21 cellular contexts compared by ENCODE assay signal in the genomic region with DNA sequence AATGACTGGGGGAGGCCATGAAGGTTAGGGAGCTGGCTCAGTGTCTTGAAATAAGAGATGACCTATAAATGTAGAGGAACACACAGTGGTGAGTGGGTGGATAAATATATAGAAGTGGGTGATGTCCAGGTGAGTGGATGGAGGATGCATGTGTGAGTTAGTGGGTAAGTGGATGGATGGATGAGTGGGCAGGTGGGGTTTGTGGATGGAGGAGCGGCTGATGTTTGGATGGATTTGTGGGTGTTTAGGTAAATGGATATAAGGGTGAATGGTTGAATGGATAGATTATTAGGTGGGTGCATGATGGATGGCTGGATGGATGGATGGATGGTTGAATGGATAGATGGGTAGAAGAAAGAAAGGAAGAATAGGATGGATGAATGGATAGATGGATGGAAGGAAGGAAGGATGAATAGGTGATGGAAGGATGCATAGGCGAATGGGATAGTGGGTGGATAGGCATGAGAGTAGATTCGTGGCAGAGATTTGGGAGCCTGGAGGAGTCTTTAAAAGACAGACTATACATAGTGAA. TPM values are rescaled to one million over a fixed set of nuclear protein-coding genes. Genes with fewer than 3 reads are reported as not detected.
DNase-seq lines count a peak whose midpoint lies in the region; ATAC-seq, FAIRE-seq and TF ChIP-seq lines count a peak whose summit lies in the region.
"Had no signal": no experiment of that assay in that cellular context is flagged by ENCODE, and none has a peak within 500 bp of the region (broad histone marks: within the 10 kb centered on the region; RNA-seq: fewer than 3 reads in every experiment).

No MANE protein-coding gene starts in this region.

- peak; percentile 23 for FAIRE-seq in HTR-8/SVneo (lab: Jason Lieb, UNC)
- FAIRE-seq: G401.6, GM12892 had no signal

- no peaks in the 10 kb centered on the region for H3K79me1 ChIP-seq in mesendoderm (ENCODE audit: low read length)

- H3K23ac ChIP-seq in mesendoderm (ENCODE audit: low read length): no peak overlapping the region

- H4K5ac ChIP-seq in mesendoderm (ENCODE audit: low read length): no peak overlapping the region

- H3K9me3 ChIP-seq in HEK293 (ENCODE audit: control insufficient read depth, insufficient read depth, low read depth, low read length) (no peaks in the 10 kb centered on the region), osteoblast (ENCODE audit: low read depth, low read length) (no peaks in the 10 kb centered on the region)

- no peak for TF ChIP-seq CTCF in HEK293 (tag by site-specific recombination; IDR thresholded peaks at IDR 0.05)
- no peak for TF ChIP-seq CTCF in osteoblast (IDR thresholded peaks at IDR 0.05; ENCODE audit: extremely low read depth, low read depth, low read length)
- TF ChIP-seq CTCF in activated CD8-positive, alpha-beta T cell treated with anti-CD3 and anti-CD28 coated beads for 36 hours (IDR thresholded peaks at IDR 0.05): no peak

- no peak overlapping the region for H3K4me2 ChIP-seq in mesendoderm (ENCODE audit: low read length)
- H3K4me2 ChIP-seq in osteoblast (ENCODE audit: insufficient read depth, low read length): no peak overlapping the region

- H3K36me3 ChIP-seq in HEK293 (ENCODE audit: control insufficient read depth in 2 of 2, insufficient read depth in 1 of 2, low read length in 2 of 2) (no peaks in the 10 kb centered on the region), mesendoderm (ENCODE audit: control insufficient read depth, insufficient read depth, low read length) (no peaks in the 10 kb centered on the region), osteoblast (ENCODE audit: insufficient read depth, low read length) (no peaks in the 10 kb centered on the region)

- no peaks in the 10 kb centered on the region for H3K79me2 ChIP-seq in mesendoderm (ENCODE audit: control insufficient read depth, insufficient read depth, low read length)
- H3K79me2 ChIP-seq in osteoblast (ENCODE audit: insufficient read depth, low read length): no peaks in the 10 kb centered on the region

- H3K56ac ChIP-seq in mesendoderm (ENCODE audit: low read length): no peak overlapping the region

- H3K9me3 Mint-ChIP-seq in activated CD8-positive, alpha-beta T cell treated with anti-CD3 and anti-CD28 coated beads for 36 hours: no peaks in the 10 kb centered on the region
- H3K9me3 Mint-ChIP-seq: CD4-positive, alpha-beta memory T cell had no signal

- no peak overlapping the region for H3K4me3 Mint-ChIP-seq in activated CD8-positive, alpha-beta T cell treated with anti-CD3 and anti-CD28 coated beads for 36 hours
- H3K4me3 Mint-ChIP-seq: CD4-positive, alpha-beta memory T cell had no signal

- intact Hi-C loops in activated CD8-positive, alpha-beta T cell treated with anti-CD3 and anti-CD28 coated beads for 36 hours (cut with micrococcal nuclease): no loop called here

- DNase-seq in HTR-8/SVneo (ENCODE audit: insufficient read length, low spot score) (no peak), mesendoderm (no peak), osteoblast (ENCODE audit: insufficient read length, low spot score, missing footprints) (peak; percentile 11)
- DNase-seq in activated naive CD4-positive, alpha-beta T cell (lab: John Stamatoyannopoulos, UW): no peak
- no peak for DNase-seq in activated CD8-positive, alpha-beta T cell treated with anti-CD3 and anti-CD28 coated beads for 36 hours
- DNase-seq: C1 segment of cervical spinal cord; Calu3; CD4-positive, alpha-beta memory T cell; COR-L47; DMS53; DND-41; GOT3; H7; HCEC 1CT had no signal

- H3K18ac ChIP-seq in mesendoderm (ENCODE audit: low read length): no peak overlapping the region

- H3K27ac ChIP-seq in HEK293 (ENCODE audit: extremely low read depth, low read depth, low read length): no peak overlapping the region
- H3K27ac ChIP-seq in mesendoderm (ENCODE audit: low read depth, low read length): no peak overlapping the region
- H3K27ac ChIP-seq in osteoblast (ENCODE audit: low read depth, low read length): no peak overlapping the region

- 100% methylated on average over 2 of the region's 3 CpGs for WGBS in mesendoderm (ENCODE audit: extremely low coverage, insufficient coverage, low lambda C conversion rate)

- no peak overlapping the region for H3K4ac ChIP-seq in mesendoderm (ENCODE audit: low read depth, low read length)

- no peak overlapping the region for H2BK120ac ChIP-seq in mesendoderm (ENCODE audit: low read depth, low read length)

- no peak overlapping the region for H4K8ac ChIP-seq in mesendoderm (ENCODE audit: low read depth, low read length)

- no peak overlapping the region for H2BK15ac ChIP-seq in mesendoderm (replicated peaks; ENCODE audit: low read depth)

- CTCF ChIA-PET in HEK293 (lab: Yijun Ruan, JAX): interaction anchor here (0.6 to 17.9 kb wide), 4 partner anchors 12 to 132 kb away, joined by 3 to 526 read pairs (median 12); a partner anchor contains a TSS
- CTCF ChIA-PET in activated CD8-positive, alpha-beta T cell treated with anti-CD3 and anti-CD28 coated beads for 36 hours (lab: Charles Lee): no interaction called here

- peak overlapping the region; percentile 86 for H2AK5ac ChIP-seq in mesendoderm (ENCODE audit: low read length)

- peaks cover 2% of the 10 kb centered on the region for H3K27me3 Mint-ChIP-seq in activated CD8-positive, alpha-beta T cell treated with anti-CD3 and anti-CD28 coated beads for 36 hours

- H3K27ac Mint-ChIP-seq in activated CD8-positive, alpha-beta T cell treated with anti-CD3 and anti-CD28 coated beads for 36 hours: no peak overlapping the region

- no peaks in the 10 kb centered on the region for H3K4me1 ChIP-seq in HEK293 (ENCODE audit: control insufficient read depth, insufficient read depth, low read length)
- peaks cover 9% of the 10 kb centered on the region for H3K4me1 ChIP-seq in mesendoderm (ENCODE audit: control insufficient read depth, low read depth, low read length)
- H3K4me1 ChIP-seq in osteoblast (ENCODE audit: insufficient read depth, low read length): no peaks in the 10 kb centered on the region

- no peak overlapping the region for H3K9ac ChIP-seq in mesendoderm (ENCODE audit: low read length)

- no peaks in the 10 kb centered on the region for H3K36me3 Mint-ChIP-seq in activated CD8-positive, alpha-beta T cell treated with anti-CD3 and anti-CD28 coated beads for 36 hours (ENCODE audit: low read depth)
- H3K36me3 Mint-ChIP-seq: CD4-positive, alpha-beta memory T cell had no signal

- H2BK5ac ChIP-seq in mesendoderm (ENCODE audit: low read length): no peak overlapping the region

- POLR2A ChIA-PET in HEK293 (lab: Yijun Ruan, JAX): interaction anchor here (1.6 kb wide), 1 partner anchor 128 kb away, joined by 6 read pairs; a partner anchor contains a TSS
- POLR2A ChIA-PET in activated CD8-positive, alpha-beta T cell treated with anti-CD3 and anti-CD28 coated beads for 36 hours (lab: Charles Lee): interaction anchor here (1.4 kb wide), 1 partner anchor 86 kb away, joined by 4 read pairs; no protein-coding TSS in a partner anchor

- H2AFZ ChIP-seq in osteoblast (ENCODE audit: low read length): no peak overlapping the region

- ATAC-seq in HG02970 (IDR thresholded peaks at IDR 0.05; ENCODE audit: low FRiP score, unreplicated experiment): no peak
- no peak for ATAC-seq in activated CD8-positive, alpha-beta T cell treated with anti-CD3 and anti-CD28 coated beads for 36 hours

- H3K4me1 Mint-ChIP-seq in activated CD8-positive, alpha-beta T cell treated with anti-CD3 and anti-CD28 coated beads for 36 hours (ENCODE audit: low read depth): peaks cover 2% of the 10 kb centered on the region

- no peaks in the 10 kb centered on the region for H3K27me3 ChIP-seq in mesendoderm (ENCODE audit: insufficient read depth, low read length, poor library complexity)
- peaks cover 9% of the 10 kb centered on the region for H3K27me3 ChIP-seq in osteoblast (ENCODE audit: insufficient read depth, low read length)

- peaks cover 4% of the 10 kb centered on the region for H4K20me1 ChIP-seq in osteoblast (ENCODE audit: insufficient read depth, low read length)

- H3K4me3 ChIP-seq in HEK293 (ENCODE audit: low read depth, low read length) (no peak overlapping the region), mesendoderm (ENCODE audit: low read length) (no peak overlapping the region), osteoblast (ENCODE audit: insufficient read depth, low read length) (no peak overlapping the region)

TF ChIP-seq in HEK293, 187 proteins besides CTCF, POLR2A, EP300 and RAD21 (continues in another document):
- TF ChIP-seq SETDB1 (IDR thresholded peaks at IDR 0.05; ENCODE audit: insufficient read length, low read length) (no peak), YY1 (tag by site-specific recombination; IDR thresholded peaks at IDR 0.05) (no peak), ZNF2 (tag by site-specific recombination; IDR thresholded peaks at IDR 0.05) (no peak), ZNF785 (tag by site-specific recombination; IDR thresholded peaks at IDR 0.05) (no peak), PRDM1 (tag by site-specific recombination; IDR thresholded peaks at IDR 0.05) (no peak), ZBTB17 (tag by site-specific recombination; IDR thresholded peaks at IDR 0.05) (peak; percentile 70)
- TF ChIP-seq, protein P1, sequence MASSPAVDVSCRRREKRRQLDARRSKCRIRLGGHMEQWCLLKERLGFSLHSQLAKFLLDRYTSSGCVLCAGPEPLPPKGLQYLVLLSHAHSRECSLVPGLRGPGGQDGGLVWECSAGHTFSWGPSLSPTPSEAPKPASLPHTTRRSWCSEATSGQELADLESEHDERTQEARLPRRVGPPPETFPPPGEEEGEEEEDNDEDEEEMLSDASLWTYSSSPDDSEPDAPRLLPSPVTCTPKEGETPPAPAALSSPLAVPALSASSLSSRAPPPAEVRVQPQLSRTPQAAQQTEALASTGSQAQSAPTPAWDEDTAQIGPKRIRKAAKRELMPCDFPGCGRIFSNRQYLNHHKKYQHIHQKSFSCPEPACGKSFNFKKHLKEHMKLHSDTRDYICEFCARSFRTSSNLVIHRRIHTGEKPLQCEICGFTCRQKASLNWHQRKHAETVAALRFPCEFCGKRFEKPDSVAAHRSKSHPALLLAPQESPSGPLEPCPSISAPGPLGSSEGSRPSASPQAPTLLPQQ (tag by site-specific recombination; IDR thresholded peaks at IDR 0.05): no peak
- TF ChIP-seq, protein P2, sequence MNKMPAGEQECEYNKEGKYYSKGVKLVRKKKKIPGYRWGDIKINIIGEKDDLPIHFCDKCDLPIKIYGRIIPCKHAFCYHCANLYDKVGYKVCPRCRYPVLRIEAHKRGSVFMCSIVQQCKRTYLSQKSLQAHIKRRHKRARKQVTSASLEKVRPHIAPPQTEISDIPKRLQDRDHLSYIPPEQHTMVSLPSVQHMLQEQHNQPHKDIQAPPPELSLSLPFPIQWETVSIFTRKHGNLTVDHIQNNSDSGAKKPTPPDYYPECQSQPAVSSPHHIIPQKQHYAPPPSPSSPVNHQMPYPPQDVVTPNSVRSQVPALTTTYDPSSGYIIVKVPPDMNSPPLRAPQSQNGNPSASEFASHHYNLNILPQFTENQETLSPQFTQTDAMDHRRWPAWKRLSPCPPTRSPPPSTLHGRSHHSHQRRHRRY (tag by site-specific recombination; IDR thresholded peaks at IDR 0.05): 0 out of 2 replicates have a peak, but pooled peaks have one; percentile 44

RNA-seq across cellular contexts. Expression of a gene that starts 19.1 kb away (rescaled TPM):
- not detected for polyA plus RNA-seq in mesendoderm (2013, experiment 1 of 2)
- not detected for polyA plus RNA-seq in mesendoderm (2013, experiment 2 of 2)
- total RNA-seq in osteoblast: not detected in 2 replicates
- not detected for total RNA-seq in activated CD8-positive, alpha-beta T cell treated with anti-CD3 and anti-CD28 coated beads for 36 hours
- total RNA-seq: A172; A673; Calu3; CD4-positive, alpha-beta memory T cell; H7 had no signal
- polyA plus RNA-seq: BJ; CD4-positive, alpha-beta memory T cell had no signal
